In genomic region chr6:28866342-28867077, GRCh38 we compare ENCODE assay signal across 8 cellular contexts. TPM values are rescaled to one million over a fixed set of nuclear protein-coding genes. Genes with fewer than 3 reads are reported as not detected.
DNase-seq lines count a peak whose midpoint lies in the region; ATAC-seq and TF ChIP-seq lines count a peak whose summit lies in the region.

No MANE protein-coding gene starts in this region.

- H3K4me1 ChIP-seq in MM.1S (ENCODE audit: low read length): no peaks in the 10 kb centered on the region

- peak overlapping the region; percentile 91 for H2AFZ ChIP-seq in MM.1S (ENCODE audit: low read length)

- H4K20me1 ChIP-seq in MM.1S (ENCODE audit: insufficient read depth, low read length): no peaks in the 10 kb centered on the region

- peaks cover 7% of the 10 kb centered on the region; the same call in 1 of the 2 replicates for H3F3A ChIP-seq in MM.1S (ENCODE audit: insufficient read depth, low read length)

- peak overlapping the region; percentile 72 for H3K4me3 ChIP-seq in MM.1S (ENCODE audit: low read length)

- peak overlapping the region; percentile 59 for H3K4me2 ChIP-seq in MM.1S (ENCODE audit: low read depth, low read length)

- peak; percentile 50 for ATAC-seq in GM19372 (IDR thresholded peaks at IDR 0.05; ENCODE audit: low read depth, unreplicated experiment)
- ATAC-seq in sciatic nerve: peak; percentile 67

- no peaks in the 10 kb centered on the region for H3K9me2 ChIP-seq in MM.1S (replicated peaks; ENCODE audit: insufficient read depth, low read length)

- no peaks in the 10 kb centered on the region for H3K9me3 ChIP-seq in MM.1S (replicated peaks; ENCODE audit: insufficient read depth, low read length)

- peak overlapping the region; percentile 52; the same call in 1 of the 2 replicates for H3K9ac ChIP-seq in MM.1S (ENCODE audit: low read length)

- peak overlapping the region; percentile 64; the same call in 1 of the 2 replicates for H3K27ac ChIP-seq in MM.1S (ENCODE audit: low read length)

- peak; percentile 50 for DNase-seq in Ammon's horn (ENCODE audit: low spot score)
- peak; percentile 56 for DNase-seq in MM.1S
- DNase-seq in T-helper 2 cell: peak; percentile 51 to 86 (median 71)
- DNase-seq in amygdala (lab: John Stamatoyannopoulos, UW): peak in 47 of 56 donors; percentile 11 to 79 (median 45)
- peak in 45 of 51 donors; percentile 4 to 75 (median 45) for DNase-seq in hypothalamus (lab: John Stamatoyannopoulos, UW)
- DNase-seq in sciatic nerve (ENCODE audit: low spot score): peak; percentile 77
- no peak for DNase-seq in 8988T

- intact Hi-C loops in sciatic nerve (cut with DNase I): no loop called here

- TF ChIP-seq CTCF in MM.1S (IDR thresholded peaks at IDR 0.05; ENCODE audit: low read length): no peak

- no peaks in the 10 kb centered on the region for H3K36me3 ChIP-seq in MM.1S (replicated peaks; ENCODE audit: insufficient read depth, low read length)

- no peaks in the 10 kb centered on the region for H3K79me2 ChIP-seq in MM.1S (ENCODE audit: low read length)

- H3K27me3 ChIP-seq in MM.1S (replicated peaks; ENCODE audit: insufficient read depth, low read length): no peaks in the 10 kb centered on the region

RNA-seq across cellular contexts. Expression of gene TRIM27, which starts 57.3 kb away (rescaled TPM):
- total RNA-seq in sciatic nerve: 50.0 TPM
